ENCODE assay signal across 19 cellular contexts in the genomic region with DNA sequence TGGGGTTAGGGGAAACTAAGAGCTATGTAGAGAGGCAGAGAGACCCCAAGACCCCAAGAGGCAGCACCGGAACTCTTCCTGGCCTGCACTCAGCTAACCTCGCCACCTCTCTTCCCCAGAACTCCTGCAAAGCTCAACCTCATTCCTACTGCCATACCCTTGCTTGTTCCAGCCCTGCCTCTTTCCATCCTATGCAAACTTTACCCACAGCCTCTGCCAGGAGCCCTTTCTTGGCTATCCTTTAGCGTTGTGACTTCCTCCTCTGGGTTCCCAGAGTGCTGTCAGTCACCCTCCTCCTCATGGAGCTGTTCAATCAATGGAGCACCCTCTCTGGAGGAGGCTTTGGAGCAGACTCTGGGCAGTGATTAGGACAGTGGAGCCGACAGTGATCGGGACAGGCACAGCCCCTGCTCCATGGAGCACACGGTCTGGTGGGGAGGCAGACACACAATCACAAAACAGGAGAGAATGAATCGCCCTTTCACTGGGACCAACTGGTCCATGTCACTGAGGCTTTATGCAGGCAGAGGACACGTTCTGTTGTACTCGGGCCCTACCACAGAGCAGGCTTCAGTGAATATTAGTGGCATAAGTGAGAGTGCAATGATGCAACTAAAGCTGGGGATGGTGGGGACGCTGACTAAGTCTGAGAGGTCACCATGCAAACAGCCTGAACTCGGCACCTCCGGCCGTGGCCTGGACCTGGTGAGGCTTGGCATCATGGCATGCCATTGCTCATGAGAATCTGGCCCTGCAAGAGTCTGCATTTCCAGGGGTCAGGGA. TPM values are rescaled to one million over a fixed set of nuclear protein-coding genes. Genes with fewer than 3 reads are reported as not detected.
A peak's percentile ranks its signal among the peaks of the same experiment; 100 is the strongest.
DNase-seq lines count a peak whose midpoint lies in the region; ATAC-seq, FAIRE-seq and TF ChIP-seq lines count a peak whose summit lies in the region.
"Had no signal": no experiment of that assay in that cellular context is flagged by ENCODE, and none has a peak within 500 bp of the region (broad histone marks: within the 10 kb centered on the region; RNA-seq: fewer than 3 reads in every experiment).

No MANE protein-coding gene starts in this region.

- H2AFZ ChIP-seq in astrocyte (ENCODE audit: low read depth, low read length) (no peak overlapping the region), neuronal stem cell (ENCODE audit: low read length) (no peak overlapping the region)
- H2AFZ ChIP-seq: neural progenitor cell had no signal

- H2BK15ac ChIP-seq in neuronal stem cell (ENCODE audit: low read length) = peak overlapping the region; percentile 6

- H3K4me3 Mint-ChIP-seq in astrocyte (ENCODE audit: unreplicated experiment) = no peak overlapping the region
- H3K4me3 Mint-ChIP-seq: activated B cell treated with CpG ODN at 0.5 μM for 24 hours; activated T-cell treated with anti-CD3 and anti-CD28 coated beads, Interleukin-2, amount 50 U/mL, for 4 hours; neural progenitor cell had no signal

- no peak overlapping the region for H3K4me2 ChIP-seq in astrocyte (ENCODE audit: low read length)
- H3K4me2 ChIP-seq in neuronal stem cell (ENCODE audit: insufficient read depth, low read length, poor library complexity, severe bottlenecking) = no peak overlapping the region
- H3K4me2 ChIP-seq: neural progenitor cell had no signal

- peak overlapping the region; percentile 33 for H3K14ac ChIP-seq in neuronal stem cell (ENCODE audit: low read length)

- H3K4me3 ChIP-seq in GM12865 (ENCODE audit: low read depth, low read length) (no peak overlapping the region), astrocyte (ENCODE audit: insufficient read depth, low read depth, low read length) (peak overlapping the region; percentile 1), neuronal stem cell (ENCODE audit: low read length in 2 of 2) (no peak overlapping the region)
- H3K4me3 ChIP-seq: neural progenitor cell, SJSA1, vagina had no signal

- no peak overlapping the region for H3K27ac Mint-ChIP-seq in astrocyte (ENCODE audit: unreplicated experiment)
- H3K27ac Mint-ChIP-seq: activated B cell treated with CpG ODN at 0.5 μM for 24 hours, neural progenitor cell had no signal

- peak; percentile 80 for DNase-seq in GM12865 (ENCODE audit: low read depth)
- DNase-seq in astrocyte (ENCODE audit: low read depth) = no peak
- DNase-seq in neuronal stem cell (ENCODE audit: low spot score) = no peak
- DNase-seq in hypothalamus (lab: John Stamatoyannopoulos, UW) = no peak
- no peak for DNase-seq in AML-193 (lab: John Stamatoyannopoulos, UW)
- DNase-seq: activated B cell treated with CpG ODN at 0.5 μM for 24 hours; activated T-cell treated with anti-CD3 and anti-CD28 coated beads, Interleukin-2, amount 50 U/mL, for 4 hours; anterior cingulate cortex; foreskin melanocyte; HCEC 1CT; left cardiac atrium; NCI-H446 treated with DMSO at 0.1 percent for 48 hours had no signal

- TF ChIP-seq CTCF in GM12865 (IDR thresholded peaks at IDR 0.05; ENCODE audit: insufficient read depth, low read depth, low read length, missing control alignments) (no peak), astrocyte (IDR thresholded peaks at IDR 0.05; ENCODE audit: insufficient read depth, low read depth, low read length) (no peak)

- no peak overlapping the region for H3K23ac ChIP-seq in neuronal stem cell (ENCODE audit: low read depth, low read length, poor library complexity)

- H3K9ac ChIP-seq in astrocyte (ENCODE audit: low read length) = no peak overlapping the region
- no peak overlapping the region for H3K9ac ChIP-seq in neuronal stem cell (ENCODE audit: low read depth, low read length, poor library complexity)
- H3K9ac ChIP-seq: neural progenitor cell had no signal

- H3K4me1 Mint-ChIP-seq in astrocyte (ENCODE audit: low read depth, unreplicated experiment) = peaks cover 5% of the 10 kb centered on the region

- FAIRE-seq in astrocyte (lab: Jason Lieb, UNC) = no peak

- H3K9me3 Mint-ChIP-seq in astrocyte (ENCODE audit: unreplicated experiment) = no peaks in the 10 kb centered on the region
- H3K9me3 Mint-ChIP-seq: activated B cell treated with CpG ODN at 0.5 μM for 24 hours; activated T-cell treated with anti-CD3 and anti-CD28 coated beads, Interleukin-2, amount 50 U/mL, for 4 hours had no signal

- no CpG with 5 or more reads among the region's 13 CpGs for WGBS in neuronal stem cell (ENCODE audit: extremely low coverage in 2 of 2, insufficient read length in 2 of 2, insufficient replicate concordance in 1 of 2), 2 donors

- H3K36me3 ChIP-seq in astrocyte (ENCODE audit: insufficient read depth, low read length) (no peaks in the 10 kb centered on the region), neuronal stem cell (replicated peaks in 1 of 2; ENCODE audit: control insufficient read depth in 2 of 2, insufficient read depth in 2 of 2, low read length in 2 of 2) (no peaks in the 10 kb centered on the region)
- H3K36me3 ChIP-seq: neural progenitor cell, SJSA1, vagina had no signal

- H3K4me1 ChIP-seq in astrocyte (ENCODE audit: insufficient read depth, low read length) (no peaks in the 10 kb centered on the region), neuronal stem cell (ENCODE audit: control insufficient read depth in 2 of 2, insufficient read depth in 1 of 2, low read depth in 1 of 2, low read length in 2 of 2) (peaks cover 1 to 2% of the 10 kb centered on the region in 2 donors)
- H3K4me1 ChIP-seq: neural progenitor cell had no signal

- H3K27me3 ChIP-seq in astrocyte (ENCODE audit: insufficient read depth, low read length) = no peaks in the 10 kb centered on the region
- peaks cover 0 to 37% (median 0%) of the 10 kb centered on the region in 3 experiments for H3K27me3 ChIP-seq in neuronal stem cell (ENCODE audit: control insufficient read depth in 3 of 3, insufficient read depth in 3 of 3, low read depth in 1 of 3, low read length in 3 of 3)
- H3K27me3 ChIP-seq: neural progenitor cell, SJSA1, vagina had no signal

- no peaks in the 10 kb centered on the region for H3K79me2 ChIP-seq in astrocyte (ENCODE audit: insufficient read depth, low read length)

- no peak overlapping the region for H4K8ac ChIP-seq in neuronal stem cell (ENCODE audit: low read depth, low read length)

- ATAC-seq in HG03064 (IDR thresholded peaks at IDR 0.05; ENCODE audit: low read depth, unreplicated experiment) (peak; percentile 59), HG03457 (IDR thresholded peaks at IDR 0.05; ENCODE audit: unreplicated experiment) (no peak), GM18858 (IDR thresholded peaks at IDR 0.05; ENCODE audit: unreplicated experiment) (no peak)
- ATAC-seq: activated T-cell treated with anti-CD3 and anti-CD28 coated beads, Interleukin-2, amount 50 U/mL, for 4 hours; left cardiac atrium had no signal

- peaks cover 36% of the 10 kb centered on the region for H3K27me3 Mint-ChIP-seq in astrocyte (ENCODE audit: low read depth, unreplicated experiment)

- H2AK5ac ChIP-seq in neuronal stem cell (ENCODE audit: low read depth, low read length) = no peak overlapping the region

- H2BK12ac ChIP-seq in neuronal stem cell (ENCODE audit: low read length) = no peak overlapping the region

- H2BK5ac ChIP-seq in neuronal stem cell (ENCODE audit: low read length) = no peak overlapping the region

- no peaks in the 10 kb centered on the region for H3K79me1 ChIP-seq in neuronal stem cell (ENCODE audit: low read depth, low read length)

- no peaks in the 10 kb centered on the region for H3K36me3 Mint-ChIP-seq in astrocyte (ENCODE audit: low read depth, unreplicated experiment)
- H3K36me3 Mint-ChIP-seq: neural progenitor cell had no signal

- no peak overlapping the region for H2BK120ac ChIP-seq in neuronal stem cell (ENCODE audit: low read depth, low read length)

- no peak overlapping the region for H3K27ac ChIP-seq in astrocyte (ENCODE audit: low read depth, low read length)
- H3K27ac ChIP-seq in neuronal stem cell (replicated peaks; ENCODE audit: low read length) = no peak overlapping the region
- H3K27ac ChIP-seq: neural progenitor cell, SJSA1, vagina had no signal

- no peak overlapping the region for H3K4ac ChIP-seq in neuronal stem cell (ENCODE audit: low read length)

- peak overlapping the region; percentile 15 for H3K18ac ChIP-seq in neuronal stem cell (ENCODE audit: low read length)

- H4K91ac ChIP-seq in neuronal stem cell (ENCODE audit: low read depth, low read length, poor library complexity) = peak overlapping the region; percentile 6

- no peaks in the 10 kb centered on the region for H4K20me1 ChIP-seq in astrocyte (ENCODE audit: insufficient read depth, low read length)

- H3K9me3 ChIP-seq in astrocyte (ENCODE audit: insufficient read depth, low read depth, low read length) = no peaks in the 10 kb centered on the region
- no peaks in the 10 kb centered on the region for H3K9me3 ChIP-seq in neuronal stem cell (replicated peaks in 1 of 2; ENCODE audit: control insufficient read depth in 2 of 2, insufficient read depth in 1 of 2, low read depth in 1 of 2, low read length in 2 of 2)
- H3K9me3 ChIP-seq: SJSA1, vagina had no signal

RNA-seq across cellular contexts. Expression of a gene that starts 24.6 kb away (rescaled TPM):
- 0.12 and 0.30 TPM in 2 replicates for total RNA-seq in astrocyte
- polyA plus RNA-seq in neuronal stem cell (2013, experiment 1 of 2) = 1.2 TPM
- 1.2 TPM for polyA plus RNA-seq in neuronal stem cell (2013, experiment 2 of 2)
- total RNA-seq: activated T-cell treated with anti-CD3 and anti-CD28 coated beads, Interleukin-2, amount 50 U/mL, for 4 hours; LHCN-M2; SJSA1 had no signal

RNA-seq across cellular contexts. Expression of a gene that starts 51.3 kb away (rescaled TPM):
- total RNA-seq in astrocyte = 17.8 and 18.9 TPM in 2 replicates
- polyA plus RNA-seq in neuronal stem cell (2013, experiment 1 of 2) = 21.2 TPM
- 22.1 TPM for polyA plus RNA-seq in neuronal stem cell (2013, experiment 2 of 2)
